In the genomic region with DNA sequence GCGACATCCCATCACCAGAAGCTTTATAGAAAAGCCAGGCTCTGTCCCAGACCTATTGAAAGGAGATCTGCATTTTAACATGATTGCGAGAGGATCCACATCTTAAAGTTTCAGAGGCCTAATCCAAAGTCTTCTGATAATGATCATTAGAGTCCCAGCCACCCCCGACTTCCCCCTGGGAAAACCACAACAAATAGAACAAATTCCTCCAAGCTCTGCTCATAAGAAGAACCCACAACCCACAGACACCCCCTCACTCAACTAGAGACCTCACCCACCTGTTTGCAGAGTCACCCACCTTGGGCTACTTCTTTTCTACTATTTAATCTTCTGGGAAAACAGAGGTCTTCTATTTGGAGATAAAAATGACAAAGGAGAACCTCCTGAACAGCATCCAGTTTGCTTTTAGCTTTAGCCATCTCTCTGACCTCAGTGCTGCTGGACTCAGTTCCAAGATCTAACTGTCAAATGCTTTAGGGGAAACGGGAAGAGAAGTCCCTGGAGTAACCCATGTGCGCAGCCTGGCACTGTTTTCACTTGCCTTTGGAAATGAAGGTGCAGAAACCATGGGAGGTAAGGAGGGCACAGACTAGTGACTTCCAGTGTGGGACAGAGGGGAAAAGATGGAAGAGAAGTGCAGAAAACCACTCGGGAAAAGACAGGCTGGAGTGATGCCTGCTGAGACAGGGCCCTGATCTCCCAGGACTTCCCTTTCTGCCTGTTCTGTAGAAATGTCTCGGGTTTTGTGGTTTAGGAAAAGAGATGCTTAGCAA, we compare ENCODE assay signal across 1 cellular context.
TF ChIP-seq lines count a peak whose summit lies in the region.

No MANE protein-coding gene starts in this region.

TF ChIP-seq in H1, 55 proteins besides CTCF, POLR2A, EP300 and RAD21 (continued from another document):
- TF ChIP-seq, protein P1, sequence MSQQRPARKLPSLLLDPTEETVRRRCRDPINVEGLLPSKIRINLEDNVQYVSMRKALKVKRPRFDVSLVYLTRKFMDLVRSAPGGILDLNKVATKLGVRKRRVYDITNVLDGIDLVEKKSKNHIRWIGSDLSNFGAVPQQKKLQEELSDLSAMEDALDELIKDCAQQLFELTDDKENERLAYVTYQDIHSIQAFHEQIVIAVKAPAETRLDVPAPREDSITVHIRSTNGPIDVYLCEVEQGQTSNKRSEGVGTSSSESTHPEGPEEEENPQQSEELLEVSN (IDR thresholded peaks at IDR 0.05): no peak
- TF ChIP-seq BCL11A (IDR thresholded peaks at IDR 0.05; ENCODE audit: low read depth in 2 of 2, low read length in 2 of 2) (no peak), ATF2 (IDR thresholded peaks at IDR 0.05; ENCODE audit: low read length) (no peak), HDAC6 (IDR thresholded peaks at IDR 0.05; ENCODE audit: low read depth, low read length) (no peak), SP4 (IDR thresholded peaks at IDR 0.05; ENCODE audit: low read length) (no peak), CHD1 (IDR thresholded peaks at IDR 0.05; ENCODE audit: low read depth, low read length) (no peak), TAF7 (optimal IDR thresholded peaks at IDR 0.05; ENCODE audit: borderline replicate concordance, low read depth, low read length) (no peak), HDAC2 (IDR thresholded peaks at IDR 0.05; ENCODE audit: borderline replicate concordance in 1 of 2, low read depth in 2 of 2, low read length in 2 of 2) (no peak), CEBPB (IDR thresholded peaks at IDR 0.05; ENCODE audit: low read depth, low read length) (no peak), TCF12 (IDR thresholded peaks at IDR 0.05; ENCODE audit: low read depth, low read length) (no peak), GABPA (IDR thresholded peaks at IDR 0.05; ENCODE audit: borderline replicate concordance, insufficient read depth, low read length) (no peak)
- TF ChIP-seq, protein P2, sequence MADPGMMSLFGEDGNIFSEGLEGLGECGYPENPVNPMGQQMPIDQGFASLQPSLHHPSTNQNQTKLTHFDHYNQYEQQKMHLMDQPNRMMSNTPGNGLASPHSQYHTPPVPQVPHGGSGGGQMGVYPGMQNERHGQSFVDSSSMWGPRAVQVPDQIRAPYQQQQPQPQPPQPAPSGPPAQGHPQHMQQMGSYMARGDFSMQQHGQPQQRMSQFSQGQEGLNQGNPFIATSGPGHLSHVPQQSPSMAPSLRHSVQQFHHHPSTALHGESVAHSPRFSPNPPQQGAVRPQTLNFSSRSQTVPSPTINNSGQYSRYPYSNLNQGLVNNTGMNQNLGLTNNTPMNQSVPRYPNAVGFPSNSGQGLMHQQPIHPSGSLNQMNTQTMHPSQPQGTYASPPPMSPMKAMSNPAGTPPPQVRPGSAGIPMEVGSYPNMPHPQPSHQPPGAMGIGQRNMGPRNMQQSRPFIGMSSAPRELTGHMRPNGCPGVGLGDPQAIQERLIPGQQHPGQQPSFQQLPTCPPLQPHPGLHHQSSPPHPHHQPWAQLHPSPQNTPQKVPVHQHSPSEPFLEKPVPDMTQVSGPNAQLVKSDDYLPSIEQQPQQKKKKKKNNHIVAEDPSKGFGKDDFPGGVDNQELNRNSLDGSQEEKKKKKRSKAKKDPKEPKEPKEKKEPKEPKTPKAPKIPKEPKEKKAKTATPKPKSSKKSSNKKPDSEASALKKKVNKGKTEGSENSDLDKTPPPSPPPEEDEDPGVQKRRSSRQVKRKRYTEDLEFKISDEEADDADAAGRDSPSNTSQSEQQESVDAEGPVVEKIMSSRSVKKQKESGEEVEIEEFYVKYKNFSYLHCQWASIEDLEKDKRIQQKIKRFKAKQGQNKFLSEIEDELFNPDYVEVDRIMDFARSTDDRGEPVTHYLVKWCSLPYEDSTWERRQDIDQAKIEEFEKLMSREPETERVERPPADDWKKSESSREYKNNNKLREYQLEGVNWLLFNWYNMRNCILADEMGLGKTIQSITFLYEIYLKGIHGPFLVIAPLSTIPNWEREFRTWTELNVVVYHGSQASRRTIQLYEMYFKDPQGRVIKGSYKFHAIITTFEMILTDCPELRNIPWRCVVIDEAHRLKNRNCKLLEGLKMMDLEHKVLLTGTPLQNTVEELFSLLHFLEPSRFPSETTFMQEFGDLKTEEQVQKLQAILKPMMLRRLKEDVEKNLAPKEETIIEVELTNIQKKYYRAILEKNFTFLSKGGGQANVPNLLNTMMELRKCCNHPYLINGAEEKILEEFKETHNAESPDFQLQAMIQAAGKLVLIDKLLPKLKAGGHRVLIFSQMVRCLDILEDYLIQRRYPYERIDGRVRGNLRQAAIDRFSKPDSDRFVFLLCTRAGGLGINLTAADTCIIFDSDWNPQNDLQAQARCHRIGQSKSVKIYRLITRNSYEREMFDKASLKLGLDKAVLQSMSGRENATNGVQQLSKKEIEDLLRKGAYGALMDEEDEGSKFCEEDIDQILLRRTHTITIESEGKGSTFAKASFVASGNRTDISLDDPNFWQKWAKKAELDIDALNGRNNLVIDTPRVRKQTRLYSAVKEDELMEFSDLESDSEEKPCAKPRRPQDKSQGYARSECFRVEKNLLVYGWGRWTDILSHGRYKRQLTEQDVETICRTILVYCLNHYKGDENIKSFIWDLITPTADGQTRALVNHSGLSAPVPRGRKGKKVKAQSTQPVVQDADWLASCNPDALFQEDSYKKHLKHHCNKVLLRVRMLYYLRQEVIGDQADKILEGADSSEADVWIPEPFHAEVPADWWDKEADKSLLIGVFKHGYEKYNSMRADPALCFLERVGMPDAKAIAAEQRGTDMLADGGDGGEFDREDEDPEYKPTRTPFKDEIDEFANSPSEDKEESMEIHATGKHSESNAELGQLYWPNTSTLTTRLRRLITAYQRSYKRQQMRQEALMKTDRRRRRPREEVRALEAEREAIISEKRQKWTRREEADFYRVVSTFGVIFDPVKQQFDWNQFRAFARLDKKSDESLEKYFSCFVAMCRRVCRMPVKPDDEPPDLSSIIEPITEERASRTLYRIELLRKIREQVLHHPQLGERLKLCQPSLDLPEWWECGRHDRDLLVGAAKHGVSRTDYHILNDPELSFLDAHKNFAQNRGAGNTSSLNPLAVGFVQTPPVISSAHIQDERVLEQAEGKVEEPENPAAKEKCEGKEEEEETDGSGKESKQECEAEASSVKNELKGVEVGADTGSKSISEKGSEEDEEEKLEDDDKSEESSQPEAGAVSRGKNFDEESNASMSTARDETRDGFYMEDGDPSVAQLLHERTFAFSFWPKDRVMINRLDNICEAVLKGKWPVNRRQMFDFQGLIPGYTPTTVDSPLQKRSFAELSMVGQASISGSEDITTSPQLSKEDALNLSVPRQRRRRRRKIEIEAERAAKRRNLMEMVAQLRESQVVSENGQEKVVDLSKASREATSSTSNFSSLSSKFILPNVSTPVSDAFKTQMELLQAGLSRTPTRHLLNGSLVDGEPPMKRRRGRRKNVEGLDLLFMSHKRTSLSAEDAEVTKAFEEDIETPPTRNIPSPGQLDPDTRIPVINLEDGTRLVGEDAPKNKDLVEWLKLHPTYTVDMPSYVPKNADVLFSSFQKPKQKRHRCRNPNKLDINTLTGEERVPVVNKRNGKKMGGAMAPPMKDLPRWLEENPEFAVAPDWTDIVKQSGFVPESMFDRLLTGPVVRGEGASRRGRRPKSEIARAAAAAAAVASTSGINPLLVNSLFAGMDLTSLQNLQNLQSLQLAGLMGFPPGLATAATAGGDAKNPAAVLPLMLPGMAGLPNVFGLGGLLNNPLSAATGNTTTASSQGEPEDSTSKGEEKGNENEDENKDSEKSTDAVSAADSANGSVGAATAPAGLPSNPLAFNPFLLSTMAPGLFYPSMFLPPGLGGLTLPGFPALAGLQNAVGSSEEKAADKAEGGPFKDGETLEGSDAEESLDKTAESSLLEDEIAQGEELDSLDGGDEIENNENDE (IDR thresholded peaks at IDR 0.05; ENCODE audit: insufficient replicate concordance, low read length): no peak
